ENCODE assay signal across 9 cellular contexts in the genomic region with DNA sequence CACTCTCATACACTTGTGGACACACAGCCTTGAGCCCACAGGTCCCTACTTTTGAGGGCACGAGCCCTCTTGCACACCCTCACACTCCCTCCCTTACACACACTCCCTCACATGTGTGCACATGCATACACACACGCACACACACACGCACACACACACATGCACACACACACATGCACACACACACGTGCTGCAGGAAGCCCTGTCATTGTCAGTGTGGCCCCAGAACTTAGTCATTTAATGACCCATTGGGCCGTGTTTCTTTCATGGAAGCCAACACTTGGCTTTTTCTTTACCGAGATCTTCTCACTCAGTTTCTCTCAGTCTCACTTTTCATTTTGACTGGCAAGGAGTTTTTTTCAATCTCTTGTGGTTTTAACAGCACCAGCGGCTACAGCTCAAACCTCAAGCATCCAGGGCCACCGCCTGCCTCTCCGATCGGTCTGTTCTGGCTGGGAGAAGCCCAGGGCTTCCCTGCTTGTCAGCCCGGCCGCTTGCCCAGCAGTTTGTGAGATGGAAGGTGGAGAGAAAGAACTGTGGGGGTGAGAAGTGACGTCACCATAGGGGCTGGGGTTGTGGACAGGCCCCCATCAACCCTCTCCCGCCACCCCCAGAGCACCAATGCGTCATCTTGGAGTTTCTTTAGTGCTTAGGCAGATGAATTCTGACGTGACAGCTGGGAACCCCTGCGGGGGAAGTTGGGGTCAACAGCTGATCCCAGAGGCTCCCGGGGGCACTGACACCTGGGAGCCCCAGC. TPM values are rescaled to one million over a fixed set of nuclear protein-coding genes. Genes with fewer than 3 reads are reported as not detected.
DNase-seq lines count a peak whose midpoint lies in the region; ATAC-seq and FAIRE-seq lines count a peak whose summit lies in the region.
"Had no signal": no experiment of that assay in that cellular context is flagged by ENCODE, and none has a peak within 500 bp of the region (broad histone marks: within the 10 kb centered on the region; RNA-seq: fewer than 3 reads in every experiment).

No MANE protein-coding gene starts in this region.

- H3K79me1 ChIP-seq in trophoblast cell (ENCODE audit: low read length) (no peaks in the 10 kb centered on the region), mesendoderm (ENCODE audit: low read length) (no peaks in the 10 kb centered on the region)

- FAIRE-seq in GM18507 (lab: Jason Lieb, UNC) (peak; percentile 99), frontal cortex (lab: Jason Lieb, UNC) (no peak)
- FAIRE-seq: endometrium had no signal

- H3K9ac ChIP-seq in trophoblast cell (ENCODE audit: low read length) (no peak overlapping the region), mesendoderm (ENCODE audit: low read length) (no peak overlapping the region)

- H2BK12ac ChIP-seq in trophoblast cell (ENCODE audit: low read length), result no peak overlapping the region

- H2AK5ac ChIP-seq in trophoblast cell (ENCODE audit: low read length), result no peak overlapping the region
- no peak overlapping the region for H2AK5ac ChIP-seq in mesendoderm (ENCODE audit: low read length)

- no peak overlapping the region for H4K91ac ChIP-seq in trophoblast cell (ENCODE audit: low read depth, low read length)

- peaks cover 19% of the 10 kb centered on the region for H3K4me1 Mint-ChIP-seq in activated CD4-positive, alpha-beta T cell treated with anti-CD3 and anti-CD28 coated beads, Interleukin-2, amount 10 ng/mL, durations not matched to agents 7 days and 5 days

- ATAC-seq in HG02798 (IDR thresholded peaks at IDR 0.05; ENCODE audit: poor library complexity, unreplicated experiment), result peak; percentile 46

- H3K27ac Mint-ChIP-seq in activated CD4-positive, alpha-beta T cell treated with anti-CD3 and anti-CD28 coated beads, Interleukin-2, amount 10 ng/mL, durations not matched to agents 7 days and 5 days, result no peak overlapping the region

- H2BK15ac ChIP-seq in mesendoderm (replicated peaks; ENCODE audit: low read depth), result no peak overlapping the region

- no peaks in the 10 kb centered on the region for H3K9me3 Mint-ChIP-seq in activated CD4-positive, alpha-beta T cell treated with anti-CD3 and anti-CD28 coated beads, Interleukin-2, amount 10 ng/mL, durations not matched to agents 7 days and 5 days

- H3K4me3 ChIP-seq in trophoblast cell (ENCODE audit: low read depth, low read length), result peak overlapping the region; percentile 11
- H3K4me3 ChIP-seq in mesendoderm (ENCODE audit: low read length), result no peak overlapping the region

- WGBS in trophoblast cell (ENCODE audit: extremely low coverage, insufficient coverage, insufficient read length), result no CpG with 5 or more reads among the region's 18 CpGs
- WGBS in mesendoderm (ENCODE audit: extremely low coverage, insufficient coverage, low lambda C conversion rate), result no CpG with 5 or more reads among the region's 18 CpGs

- H3K4me1 ChIP-seq in trophoblast cell (ENCODE audit: control insufficient read depth in 1 of 2, insufficient read depth in 2 of 2, low read length in 2 of 2) (peaks cover 5 to 6% of the 10 kb centered on the region in 2 experiments), mesendoderm (ENCODE audit: control insufficient read depth, low read depth, low read length) (no peaks in the 10 kb centered on the region)

- CTCF ChIA-PET in activated CD4-positive, alpha-beta T cell treated with anti-CD3 and anti-CD28 coated beads, Interleukin-2, amount 10 ng/mL, durations not matched to agents 7 days and 5 days (lab: Charles Lee), result interaction anchor here (0.7 to 2.1 kb wide), 7 partner anchors 9 to 55 kb away, joined by 3 to 8 read pairs (median 4); no protein-coding TSS in a partner anchor

- H3K27me3 Mint-ChIP-seq in activated CD4-positive, alpha-beta T cell treated with anti-CD3 and anti-CD28 coated beads, Interleukin-2, amount 10 ng/mL, durations not matched to agents 7 days and 5 days, result no peaks in the 10 kb centered on the region

- H3K14ac ChIP-seq in trophoblast cell (ENCODE audit: low read length), result no peak overlapping the region

- H3K36me3 ChIP-seq in trophoblast cell (ENCODE audit: control insufficient read depth in 1 of 2, insufficient read depth in 2 of 2, low read length in 2 of 2), result no peaks in the 10 kb centered on the region
- no peaks in the 10 kb centered on the region for H3K36me3 ChIP-seq in mesendoderm (ENCODE audit: control insufficient read depth, insufficient read depth, low read length)

- no peak overlapping the region for H2AFZ ChIP-seq in trophoblast cell (ENCODE audit: insufficient read depth, low read length, poor library complexity)

- no peak overlapping the region for H3K4me2 ChIP-seq in trophoblast cell (ENCODE audit: low read length)
- H3K4me2 ChIP-seq in mesendoderm (ENCODE audit: low read length), result no peak overlapping the region

- no peaks in the 10 kb centered on the region for H3K27me3 ChIP-seq in trophoblast cell (ENCODE audit: insufficient read depth, low read length)
- no peaks in the 10 kb centered on the region for H3K27me3 ChIP-seq in mesendoderm (ENCODE audit: insufficient read depth, low read length, poor library complexity)

- H4K8ac ChIP-seq in trophoblast cell (ENCODE audit: low read depth, low read length), result no peak overlapping the region
- H4K8ac ChIP-seq in mesendoderm (ENCODE audit: low read depth, low read length), result no peak overlapping the region

- no peaks in the 10 kb centered on the region for H3K36me3 Mint-ChIP-seq in activated CD4-positive, alpha-beta T cell treated with anti-CD3 and anti-CD28 coated beads, Interleukin-2, amount 10 ng/mL, durations not matched to agents 7 days and 5 days (ENCODE audit: low read depth)

- H3K27ac ChIP-seq in trophoblast cell (ENCODE audit: low read depth, low read length), result no peak overlapping the region
- H3K27ac ChIP-seq in mesendoderm (ENCODE audit: low read depth, low read length), result no peak overlapping the region

- no peak overlapping the region for H4K5ac ChIP-seq in mesendoderm (ENCODE audit: low read length)

- H3K23ac ChIP-seq in trophoblast cell (ENCODE audit: low read length), result no peak overlapping the region
- no peak overlapping the region for H3K23ac ChIP-seq in mesendoderm (ENCODE audit: low read length)

- H3K79me2 ChIP-seq in trophoblast cell (ENCODE audit: control insufficient read depth, insufficient read depth, low read length, poor library complexity) (no peaks in the 10 kb centered on the region), mesendoderm (ENCODE audit: control insufficient read depth, insufficient read depth, low read length) (no peaks in the 10 kb centered on the region)

- H2BK120ac ChIP-seq in trophoblast cell (ENCODE audit: insufficient read depth, low read length, poor library complexity), result no peak overlapping the region
- no peak overlapping the region for H2BK120ac ChIP-seq in mesendoderm (ENCODE audit: low read depth, low read length)

- DNase-seq in GM18507 (ENCODE audit: extremely low spot score, insufficient read length, low read depth) (peak; percentile 61), trophoblast cell (no peak), mesendoderm (no peak), NCI-H446 (lab: John Stamatoyannopoulos, UW) (no peak), frontal cortex (ENCODE audit: low spot score in 2 of 2) (no peak), NCI-H774 (lab: John Stamatoyannopoulos, UW) (no peak)
- peak; percentile 74 for DNase-seq in activated CD4-positive, alpha-beta T cell treated with anti-CD3 and anti-CD28 coated beads, Interleukin-2, amount 10 ng/mL, durations not matched to agents 7 days and 5 days

- H3K9me3 ChIP-seq in trophoblast cell (ENCODE audit: insufficient read depth, low read depth, low read length), result peaks cover 4% of the 10 kb centered on the region

- POLR2A ChIA-PET in activated CD4-positive, alpha-beta T cell treated with anti-CD3 and anti-CD28 coated beads, Interleukin-2, amount 10 ng/mL, durations not matched to agents 7 days and 5 days (lab: Charles Lee), result interaction anchor here (1.0 to 1.4 kb wide), 3 partner anchors 20 to 139 kb away, joined by 5 to 7 read pairs (median 6); a partner anchor contains a TSS

- H3K4me3 Mint-ChIP-seq in activated CD4-positive, alpha-beta T cell treated with anti-CD3 and anti-CD28 coated beads, Interleukin-2, amount 10 ng/mL, durations not matched to agents 7 days and 5 days, result no peak overlapping the region

- no peak overlapping the region for H3K56ac ChIP-seq in mesendoderm (ENCODE audit: low read length)

- H2BK5ac ChIP-seq in trophoblast cell (ENCODE audit: low read depth, low read length, poor library complexity), result no peak overlapping the region
- no peak overlapping the region for H2BK5ac ChIP-seq in mesendoderm (ENCODE audit: low read length)

- no peak overlapping the region for H3K18ac ChIP-seq in trophoblast cell (ENCODE audit: low read length)
- no peak overlapping the region for H3K18ac ChIP-seq in mesendoderm (ENCODE audit: low read length)

- no peak overlapping the region for H4K12ac ChIP-seq in trophoblast cell (ENCODE audit: low read depth, low read length)

- H3K4ac ChIP-seq in trophoblast cell (ENCODE audit: low read depth, low read length) (no peak overlapping the region), mesendoderm (ENCODE audit: low read depth, low read length) (no peak overlapping the region)

RNA-seq across cellular contexts. Expression of a gene that starts 15.8 kb away (rescaled TPM):
- 1 to 10 TPM; 6.0 to 6.5 TPM for total RNA-seq in activated CD4-positive, alpha-beta T cell treated with anti-CD3 and anti-CD28 coated beads, Interleukin-2, amount 10 ng/mL, durations not matched to agents 7 days and 5 days
- polyA plus RNA-seq in trophoblast cell (2013), result 0.16 and 0.19 TPM in 2 replicates
- 10.3 TPM for polyA plus RNA-seq in mesendoderm (2013, experiment 1 of 2)
- polyA plus RNA-seq in mesendoderm (2013, experiment 2 of 2), result 10.7 TPM
- not detected for total RNA-seq in frontal cortex

RNA-seq across cellular contexts. Expression of a gene that starts 28.0 kb away (rescaled TPM):
- total RNA-seq in activated CD4-positive, alpha-beta T cell treated with anti-CD3 and anti-CD28 coated beads, Interleukin-2, amount 10 ng/mL, durations not matched to agents 7 days and 5 days, result 10 to 100 TPM; 33.7 to 43.7 TPM
- polyA plus RNA-seq in trophoblast cell (2013), result 32.1 and 33.6 TPM in 2 replicates
- 36.6 TPM for polyA plus RNA-seq in mesendoderm (2013, experiment 1 of 2)
- polyA plus RNA-seq in mesendoderm (2013, experiment 2 of 2), result 38.8 TPM
- 31.8 TPM for total RNA-seq in frontal cortex

Comparison
In these comparisons a context has a peak if more than half of its experiments do, and no peak if none do; other contexts are left out.
1. DNase-seq: peak in GM18507 (single experiment) and activated CD4-positive, alpha-beta T cell treated with anti-CD3 and anti-CD28 coated beads, Interleukin-2, amount 10 ng/mL, durations not matched to agents 7 days and 5 days (single experiment); none in trophoblast cell (0 of 2), mesendoderm (single experiment), NCI-H446 (0 of 2), frontal cortex (0 of 2) and NCI-H774 (single experiment).